1 cellular context compared by ENCODE assay signal in the genomic region with DNA sequence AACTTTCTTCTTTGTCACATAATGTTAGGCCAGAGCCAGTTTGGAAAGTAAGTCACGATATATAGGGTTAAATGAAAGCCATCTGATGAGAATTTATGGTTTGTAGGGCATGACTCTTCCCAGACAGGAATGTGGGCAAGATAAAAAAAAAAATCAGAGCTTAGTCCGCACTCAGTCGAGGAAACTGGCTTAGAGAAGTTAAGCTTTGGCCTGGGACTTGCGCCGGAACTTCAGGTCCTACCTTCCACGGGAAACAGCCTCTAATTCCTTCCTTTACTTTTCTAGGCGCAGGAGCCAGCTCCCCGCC.
A peak's percentile ranks its signal among the peaks of the same experiment; 100 is the strongest.
TF ChIP-seq lines count a peak whose summit lies in the region.

No MANE protein-coding gene starts in this region.

TF ChIP-seq in HepG2, 621 proteins besides CTCF, POLR2A, EP300 and RAD21:
- peak; percentile 9; the same call in 1 of the 2 replicates for TF ChIP-seq AKNA (CRISPR knock-in tag; IDR thresholded peaks at IDR 0.05; ENCODE audit: borderline replicate concordance)
- TF ChIP-seq KLF11 (CRISPR knock-in tag; IDR thresholded peaks at IDR 0.05): 0 out of 2 replicates have a peak, but pooled peaks have one; percentile 0
- TF ChIP-seq FIP1L1 (IDR thresholded peaks at IDR 0.05; ENCODE audit: borderline replicate concordance, insufficient read depth, low read depth, low read length): no peak
- no peak for TF ChIP-seq ZNF160 (CRISPR knock-in tag; IDR thresholded peaks at IDR 0.05)
